Comparison of ENCODE assay signal across 2 cellular contexts in genomic region chr14:79530555-79530954, GRCh38.
TF ChIP-seq lines count a peak whose summit lies in the region.

No MANE protein-coding gene starts in this region.

TF ChIP-seq in A549, 52 proteins besides CTCF, POLR2A, EP300 and RAD21 (continued from another document):
- no peak for TF ChIP-seq USF2 (IDR thresholded peaks at IDR 0.05)
- TF ChIP-seq PHF8 (IDR thresholded peaks at IDR 0.05; ENCODE audit: borderline replicate concordance, low read depth) = no peak
- no peak for TF ChIP-seq KDM1A (IDR thresholded peaks at IDR 0.05; ENCODE audit: low read depth)
- TF ChIP-seq RARB (CRISPR knock-in tag; IDR thresholded peaks at IDR 0.05) = no peak
TF ChIP-seq in A549: peak in this region for 1.

TF ChIP-seq in K562, 482 proteins besides CTCF, POLR2A, EP300 and RAD21 (continued from another document):
- TF ChIP-seq ATF3 (IDR thresholded peaks at IDR 0.05) = no peak
- TF ChIP-seq ATF3 (CRISPR knock-in tag; conservative IDR thresholded peaks at IDR 0.05) = no peak
- peak; percentile 25 for TF ChIP-seq MAFK (IDR thresholded peaks at IDR 0.05; ENCODE audit: low read length)
- 0 out of 2 replicates have a peak, but pooled peaks have one; percentile 7 for TF ChIP-seq MAFF (IDR thresholded peaks at IDR 0.05; ENCODE audit: low read length)
- TF ChIP-seq RBM14 (IDR thresholded peaks at IDR 0.05; ENCODE audit: borderline replicate concordance, insufficient read depth, low read depth, low read length) = no peak
